1 cellular context compared by ENCODE assay signal in the genomic region with DNA sequence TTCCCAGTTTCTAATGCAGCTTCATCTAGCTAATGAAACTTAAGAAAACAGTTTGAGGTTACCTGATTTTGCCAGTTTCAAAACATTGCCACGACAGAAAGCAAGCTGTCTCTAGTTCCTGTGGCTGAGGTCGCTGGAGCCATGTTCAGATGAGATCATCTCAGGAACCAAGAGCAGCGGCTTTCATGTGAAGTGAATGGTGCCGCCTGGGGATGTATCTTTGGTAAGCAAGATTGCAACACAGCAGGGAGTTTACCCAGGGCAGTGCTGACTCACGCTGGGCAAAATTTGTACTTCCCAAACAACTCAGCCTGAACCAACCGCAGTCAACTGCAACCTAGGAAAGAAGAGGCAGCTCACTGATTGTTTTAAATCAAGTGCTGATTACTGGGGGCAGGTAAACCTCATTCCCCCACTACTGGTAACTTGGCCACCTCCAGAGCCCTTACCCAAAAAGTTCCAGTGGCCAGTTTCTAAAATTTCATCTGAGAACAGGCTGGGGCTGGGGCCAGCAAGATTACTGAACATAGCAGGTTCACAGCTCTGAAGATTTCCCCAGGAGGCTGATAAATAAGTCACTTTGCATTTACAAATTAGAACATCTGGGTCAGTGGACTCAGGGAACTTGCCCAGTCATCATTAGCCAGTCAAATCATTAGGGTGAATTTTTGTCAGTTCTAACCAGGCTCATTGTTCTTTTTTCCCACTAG.
A peak's percentile ranks its signal among the peaks of the same experiment; 100 is the strongest.
TF ChIP-seq lines count a peak whose summit lies in the region.

A gene with protein sequence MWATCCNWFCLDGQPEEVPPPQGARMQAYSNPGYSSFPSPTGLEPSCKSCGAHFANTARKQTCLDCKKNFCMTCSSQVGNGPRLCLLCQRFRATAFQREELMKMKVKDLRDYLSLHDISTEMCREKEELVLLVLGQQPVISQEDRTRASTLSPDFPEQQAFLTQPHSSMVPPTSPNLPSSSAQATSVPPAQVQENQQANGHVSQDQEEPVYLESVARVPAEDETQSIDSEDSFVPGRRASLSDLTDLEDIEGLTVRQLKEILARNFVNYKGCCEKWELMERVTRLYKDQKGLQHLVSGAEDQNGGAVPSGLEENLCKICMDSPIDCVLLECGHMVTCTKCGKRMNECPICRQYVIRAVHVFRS (minus strand): TSS at position 194 of the 710 bp plus-strand sequence. CDS start 37,154 bp downstream, outside the sequence.

TF ChIP-seq in WTC11, 78 proteins besides CTCF, POLR2A, EP300 and RAD21 (continued from another document):
- TF ChIP-seq, protein P1, sequence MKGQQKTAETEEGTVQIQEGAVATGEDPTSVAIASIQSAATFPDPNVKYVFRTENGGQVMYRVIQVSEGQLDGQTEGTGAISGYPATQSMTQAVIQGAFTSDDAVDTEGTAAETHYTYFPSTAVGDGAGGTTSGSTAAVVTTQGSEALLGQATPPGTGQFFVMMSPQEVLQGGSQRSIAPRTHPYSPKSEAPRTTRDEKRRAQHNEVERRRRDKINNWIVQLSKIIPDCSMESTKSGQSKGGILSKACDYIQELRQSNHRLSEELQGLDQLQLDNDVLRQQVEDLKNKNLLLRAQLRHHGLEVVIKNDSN (CRISPR knock-in tag; IDR thresholded peaks at IDR 0.05) = no peak
- TF ChIP-seq NFYB (CRISPR knock-in tag; conservative IDR thresholded peaks at IDR 0.05; ENCODE audit: low read depth) (no peak), ZNF138 (CRISPR knock-in tag; conservative IDR thresholded peaks at IDR 0.05) (no peak), ZNF423 (CRISPR knock-in tag; IDR thresholded peaks at IDR 0.05) (peak; percentile 71; the same call in 1 of the 2 replicates), ETV6 (CRISPR knock-in tag; IDR thresholded peaks at IDR 0.05) (peak; percentile 61; the same call in 1 of the 2 replicates), FOXK1 (CRISPR knock-in tag; IDR thresholded peaks at IDR 0.05) (peak; percentile 55; the same call in 1 of the 2 replicates), HMGA2 (CRISPR knock-in tag; IDR thresholded peaks at IDR 0.05) (no peak), ZNF219 (CRISPR knock-in tag; IDR thresholded peaks at IDR 0.05; ENCODE audit: borderline replicate concordance) (no peak), CREM (CRISPR knock-in tag; IDR thresholded peaks at IDR 0.05) (0 out of 2 replicates have a peak, but pooled peaks have one; percentile 23), ZNF416 (CRISPR knock-in tag; IDR thresholded peaks at IDR 0.05) (no peak), GABPB1 (CRISPR knock-in tag; IDR thresholded peaks at IDR 0.05) (peak; percentile 70; the same call in 1 of the 2 replicates), SMAD4 (CRISPR knock-in tag; IDR thresholded peaks at IDR 0.05) (no peak)
- TF ChIP-seq, protein P2, sequence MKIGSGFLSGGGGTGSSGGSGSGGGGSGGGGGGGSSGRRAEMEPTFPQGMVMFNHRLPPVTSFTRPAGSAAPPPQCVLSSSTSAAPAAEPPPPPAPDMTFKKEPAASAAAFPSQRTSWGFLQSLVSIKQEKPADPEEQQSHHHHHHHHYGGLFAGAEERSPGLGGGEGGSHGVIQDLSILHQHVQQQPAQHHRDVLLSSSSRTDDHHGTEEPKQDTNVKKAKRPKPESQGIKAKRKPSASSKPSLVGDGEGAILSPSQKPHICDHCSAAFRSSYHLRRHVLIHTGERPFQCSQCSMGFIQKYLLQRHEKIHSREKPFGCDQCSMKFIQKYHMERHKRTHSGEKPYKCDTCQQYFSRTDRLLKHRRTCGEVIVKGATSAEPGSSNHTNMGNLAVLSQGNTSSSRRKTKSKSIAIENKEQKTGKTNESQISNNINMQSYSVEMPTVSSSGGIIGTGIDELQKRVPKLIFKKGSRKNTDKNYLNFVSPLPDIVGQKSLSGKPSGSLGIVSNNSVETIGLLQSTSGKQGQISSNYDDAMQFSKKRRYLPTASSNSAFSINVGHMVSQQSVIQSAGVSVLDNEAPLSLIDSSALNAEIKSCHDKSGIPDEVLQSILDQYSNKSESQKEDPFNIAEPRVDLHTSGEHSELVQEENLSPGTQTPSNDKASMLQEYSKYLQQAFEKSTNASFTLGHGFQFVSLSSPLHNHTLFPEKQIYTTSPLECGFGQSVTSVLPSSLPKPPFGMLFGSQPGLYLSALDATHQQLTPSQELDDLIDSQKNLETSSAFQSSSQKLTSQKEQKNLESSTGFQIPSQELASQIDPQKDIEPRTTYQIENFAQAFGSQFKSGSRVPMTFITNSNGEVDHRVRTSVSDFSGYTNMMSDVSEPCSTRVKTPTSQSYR (CRISPR knock-in tag; IDR thresholded peaks at IDR 0.05) = 0 out of 2 replicates have a peak, but pooled peaks have one; percentile 35
- TF ChIP-seq, protein P3, sequence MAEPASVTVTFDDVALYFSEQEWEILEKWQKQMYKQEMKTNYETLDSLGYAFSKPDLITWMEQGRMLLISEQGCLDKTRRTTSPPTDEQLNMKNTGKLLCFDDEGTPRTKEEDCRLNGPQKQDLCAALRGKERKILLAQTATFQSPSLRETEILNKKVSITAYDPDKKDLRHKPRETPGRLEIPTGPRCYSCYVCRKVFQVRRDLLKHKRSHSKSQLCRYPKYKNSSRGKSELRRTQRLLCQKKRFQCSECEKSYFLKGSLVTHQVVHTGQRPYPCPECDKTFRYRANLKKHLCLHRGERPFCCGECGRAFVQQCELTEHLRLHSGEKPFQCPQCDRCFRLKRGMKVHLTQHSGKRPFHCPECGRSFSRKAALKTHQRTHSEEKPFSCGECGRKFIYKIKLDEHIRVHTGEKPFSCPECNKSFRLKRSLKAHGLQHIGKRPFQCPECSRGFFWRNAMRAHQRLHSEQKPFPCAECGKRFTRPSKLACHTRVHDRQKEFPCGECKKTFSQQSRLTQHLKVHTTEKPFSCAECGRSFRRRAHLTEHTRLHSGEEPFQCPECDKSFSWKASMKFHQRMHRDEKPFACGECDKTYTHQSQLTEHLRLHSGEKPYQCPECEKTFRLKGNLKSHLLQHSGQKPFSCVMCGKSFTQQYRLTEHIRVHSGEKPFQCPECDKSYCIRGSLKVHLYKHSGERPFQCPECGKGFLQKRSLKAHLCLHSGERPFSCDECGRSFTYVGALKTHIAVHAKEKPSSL (CRISPR knock-in tag; conservative IDR thresholded peaks at IDR 0.05) = no peak
- TF ChIP-seq, protein P4, sequence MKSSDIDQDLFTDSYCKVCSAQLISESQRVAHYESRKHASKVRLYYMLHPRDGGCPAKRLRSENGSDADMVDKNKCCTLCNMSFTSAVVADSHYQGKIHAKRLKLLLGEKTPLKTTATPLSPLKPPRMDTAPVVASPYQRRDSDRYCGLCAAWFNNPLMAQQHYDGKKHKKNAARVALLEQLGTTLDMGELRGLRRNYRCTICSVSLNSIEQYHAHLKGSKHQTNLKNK (CRISPR knock-in tag; IDR thresholded peaks at IDR 0.05) = no peak
TF ChIP-seq in WTC11: peak in this region for 9.
